Comparison of ENCODE assay signal across 1 cellular context in genomic region chr2:74155830-74156229, GRCh38.
TF ChIP-seq lines count a peak whose summit lies in the region.

No MANE protein-coding gene starts in this region.

TF ChIP-seq in K562, 482 proteins besides CTCF, POLR2A, EP300 and RAD21 (continued from another document):
- no peak for TF ChIP-seq NR2C2 (CRISPR knock-in tag; IDR thresholded peaks at IDR 0.05)
- TF ChIP-seq NR2C2 (tag; IDR thresholded peaks at IDR 0.05) = no peak
- peak; percentile 63 for TF ChIP-seq ARID1B (IDR thresholded peaks at IDR 0.05)
- peak; percentile 39; the same call in 1 of the 2 replicates for TF ChIP-seq CBFA2T3 (IDR thresholded peaks at IDR 0.05)
- TF ChIP-seq MEIS2 (IDR thresholded peaks at IDR 0.05; ENCODE audit: partially characterized antibody) = peak; percentile 46
- 0 out of 2 replicates have a peak, but pooled peaks have one; percentile 34 for TF ChIP-seq TEAD4 (IDR thresholded peaks at IDR 0.05; ENCODE audit: low read length)
- no peak for TF ChIP-seq TEAD4 (CRISPR knock-in tag; IDR thresholded peaks at IDR 0.05; ENCODE audit: borderline replicate concordance)
- TF ChIP-seq, protein P1, sequence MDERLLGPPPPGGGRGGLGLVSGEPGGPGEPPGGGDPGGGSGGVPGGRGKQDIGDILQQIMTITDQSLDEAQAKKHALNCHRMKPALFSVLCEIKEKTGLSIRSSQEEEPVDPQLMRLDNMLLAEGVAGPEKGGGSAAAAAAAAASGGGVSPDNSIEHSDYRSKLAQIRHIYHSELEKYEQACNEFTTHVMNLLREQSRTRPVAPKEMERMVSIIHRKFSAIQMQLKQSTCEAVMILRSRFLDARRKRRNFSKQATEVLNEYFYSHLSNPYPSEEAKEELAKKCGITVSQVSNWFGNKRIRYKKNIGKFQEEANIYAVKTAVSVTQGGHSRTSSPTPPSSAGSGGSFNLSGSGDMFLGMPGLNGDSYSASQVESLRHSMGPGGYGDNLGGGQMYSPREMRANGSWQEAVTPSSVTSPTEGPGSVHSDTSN (CRISPR knock-in tag; IDR thresholded peaks at IDR 0.05; ENCODE audit: low read depth) = no peak
- TF ChIP-seq, protein P1 (tag; conservative IDR thresholded peaks at IDR 0.05; ENCODE audit: low read depth) = 0 out of 2 replicates have a peak, but pooled peaks have one; percentile 24
TF ChIP-seq in K562: peak in this region for 6.
